Comparison of ENCODE assay signal across 8 cellular contexts in the genomic region with DNA sequence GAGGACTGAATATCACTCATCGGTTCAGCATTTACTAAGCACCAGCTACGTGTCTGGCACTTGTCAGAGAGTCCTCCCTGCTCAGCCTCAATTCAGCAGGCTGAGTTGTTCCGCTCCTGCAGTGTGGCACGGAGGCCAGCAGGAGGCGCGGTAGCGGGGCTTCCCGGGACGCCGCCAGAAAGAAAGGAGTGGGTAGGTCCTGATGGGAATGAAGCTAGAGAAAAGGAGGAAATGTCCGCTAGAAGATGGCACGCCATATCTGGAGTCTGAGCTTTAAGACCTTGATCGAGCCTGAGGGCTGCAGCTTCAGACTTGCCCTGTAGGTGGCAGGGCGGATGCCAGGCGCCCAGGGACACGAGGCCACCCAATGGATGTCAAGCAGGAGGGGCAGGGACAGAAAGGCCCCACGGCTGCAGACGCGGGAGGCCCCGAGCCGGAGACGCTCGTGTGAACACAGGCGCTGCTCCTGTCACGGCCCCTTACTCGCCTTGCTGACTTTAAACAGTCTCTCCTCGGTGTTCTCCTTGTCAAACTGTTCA. TPM values are rescaled to one million over a fixed set of nuclear protein-coding genes. Genes with fewer than 3 reads are reported as not detected.
DNase-seq lines count a peak whose midpoint lies in the region; ATAC-seq and TF ChIP-seq lines count a peak whose summit lies in the region.

No MANE protein-coding gene starts in this region.

- ATAC-seq in GM23338 (peak; percentile 94), GM21576 (IDR thresholded peaks at IDR 0.05; ENCODE audit: unreplicated experiment) (no peak)
- ATAC-seq in stimulated activated naive B cell treated with anti-CD40 and anti-IgM and Interleukin-4, amounts not matched to agents 10 μg/mL and 1 μg/mL and 100 μg/mL, for 72 hours (replicated peaks): peak; percentile 74 to 95

- POLR2A ChIA-PET in Caco-2 (lab: Charles Lee): interaction anchor here (0.9 to 1.6 kb wide), 3 partner anchors 37 to 61 kb away, joined by 3 read pairs; no protein-coding TSS in a partner anchor
- POLR2A ChIA-PET in activated CD4-positive, alpha-beta memory T cell treated with anti-CD3 and anti-CD28 coated beads for 36 hours (lab: Charles Lee): interaction anchor here (1.1 kb wide), 1 partner anchor 37 kb away, joined by 3 read pairs; no protein-coding TSS in a partner anchor

- peak; percentile 46 to 84 for TF ChIP-seq CTCF in Caco-2 (IDR thresholded peaks at IDR 0.05; ENCODE audit: insufficient read depth in 1 of 2, low read depth in 1 of 2, low read length in 1 of 2, severe bottlenecking in 1 of 2, unreplicated experiment in 1 of 2)
- TF ChIP-seq CTCF in GM23338 (conservative IDR thresholded peaks at IDR 0.05; ENCODE audit: low read depth in 2 of 2): peak; percentile 81 to 99
- peak; percentile 98 for TF ChIP-seq CTCF in endothelial cell (IDR thresholded peaks at IDR 0.05; ENCODE audit: unreplicated experiment)

- H3K9me2 ChIP-seq in GM23338 (ENCODE audit: insufficient read depth): no peaks in the 10 kb centered on the region

- peaks cover 4% of the 10 kb centered on the region; the same call in 1 of the 2 replicates for H3K4me1 ChIP-seq in Caco-2
- peaks cover 15% of the 10 kb centered on the region for H3K4me1 ChIP-seq in GM23338 (ENCODE audit: insufficient read depth)

- H3K9me3 Mint-ChIP-seq in Caco-2 (ENCODE audit: unreplicated experiment) (no peaks in the 10 kb centered on the region), GM23338 (no peaks in the 10 kb centered on the region), endothelial cell (ENCODE audit: unreplicated experiment) (no peaks in the 10 kb centered on the region)
- no peaks in the 10 kb centered on the region for H3K9me3 Mint-ChIP-seq in activated CD4-positive, alpha-beta memory T cell treated with anti-CD3 and anti-CD28 coated beads for 36 hours
- H3K9me3 Mint-ChIP-seq in stimulated activated naive B cell treated with anti-CD40 and anti-IgM and Interleukin-4, amounts not matched to agents 10 μg/mL and 1 μg/mL and 100 μg/mL, for 72 hours: no peaks in the 10 kb centered on the region

- H3K27me3 ChIP-seq in Caco-2 (replicated peaks; ENCODE audit: control insufficient read depth, insufficient read depth, low read length): no peaks in the 10 kb centered on the region
- H3K27me3 ChIP-seq in GM23338 (ENCODE audit: insufficient read depth): no peaks in the 10 kb centered on the region

- H3K9me3 ChIP-seq in Caco-2: no peaks in the 10 kb centered on the region

- H4K20me1 ChIP-seq in GM23338 (replicated peaks; ENCODE audit: insufficient read depth): no peaks in the 10 kb centered on the region

- H3K36me3 ChIP-seq in Caco-2 (ENCODE audit: control insufficient read depth, insufficient read depth, low read length) (no peaks in the 10 kb centered on the region; the same call in 1 of the 2 replicates), GM23338 (ENCODE audit: insufficient read depth) (no peaks in the 10 kb centered on the region)

- CTCF ChIA-PET in Caco-2 (lab: Charles Lee): interaction anchor here (0.6 to 1.3 kb wide), 11 partner anchors 10 to 584 kb away, joined by 3 to 32 read pairs (median 3); no protein-coding TSS in a partner anchor
- CTCF ChIA-PET in activated CD4-positive, alpha-beta memory T cell treated with anti-CD3 and anti-CD28 coated beads for 36 hours (lab: Charles Lee): interaction anchor here (0.7 to 3.6 kb wide), 29 partner anchors 9 to 215 kb away, joined by 3 to 20 read pairs (median 5); partner anchors contain the start of genes SERPINB1 and SERPINB6

- peak; percentile 60 to 67 for DNase-seq in Caco-2
- peak; percentile 95 for DNase-seq in GM23338 (ENCODE audit: low spot score)
- DNase-seq in NCI-H460 (ENCODE audit: extremely low read depth, low read depth): peak; percentile 70
- peak; percentile 65 for DNase-seq in activated CD4-positive, alpha-beta memory T cell treated with anti-CD3 and anti-CD28 coated beads for 36 hours
- peak; percentile 90 for DNase-seq in endothelial cell (ENCODE audit: low spot score)
- DNase-seq in mucosa of gallbladder (ENCODE audit: low spot score): peak; percentile 83
- no peak for DNase-seq in stimulated activated naive B cell treated with anti-CD40 and anti-IgM and Interleukin-4, amounts not matched to agents 10 μg/mL and 1 μg/mL and 100 μg/mL, for 72 hours

- H3K4me3 ChIP-seq in Caco-2 (ENCODE audit: low read depth, low read length) (no peak overlapping the region), GM23338 (peak overlapping the region; percentile 13; the same call in 1 of the 2 replicates)

- no TSS peak for BruUV-seq in Caco-2 (replicated peaks; lab: Mats Ljungman, UMichigan)

- H3K4me1 Mint-ChIP-seq in Caco-2 (ENCODE audit: low read depth, unreplicated experiment) (peaks cover 8% of the 10 kb centered on the region), GM23338 (peaks cover 22% of the 10 kb centered on the region), endothelial cell (ENCODE audit: unreplicated experiment) (peaks cover 17% of the 10 kb centered on the region)
- no peaks in the 10 kb centered on the region for H3K4me1 Mint-ChIP-seq in activated CD4-positive, alpha-beta memory T cell treated with anti-CD3 and anti-CD28 coated beads for 36 hours (ENCODE audit: low read depth)
- peaks cover 14 to 17% of the 10 kb centered on the region in 2 donors for H3K4me1 Mint-ChIP-seq in stimulated activated naive B cell treated with anti-CD40 and anti-IgM and Interleukin-4, amounts not matched to agents 10 μg/mL and 1 μg/mL and 100 μg/mL, for 72 hours

- H3K79me2 ChIP-seq in GM23338 (replicated peaks; ENCODE audit: insufficient read depth): no peaks in the 10 kb centered on the region

- H3K4me3 Mint-ChIP-seq in Caco-2 (ENCODE audit: unreplicated experiment) (no peak overlapping the region), GM23338 (peak overlapping the region; percentile 21; the same call in 1 of the 3 replicates), endothelial cell (ENCODE audit: unreplicated experiment) (no peak overlapping the region)
- H3K4me3 Mint-ChIP-seq in activated CD4-positive, alpha-beta memory T cell treated with anti-CD3 and anti-CD28 coated beads for 36 hours: no peak overlapping the region
- peak overlapping the region in 1 of 2 donors; percentile 80 for H3K4me3 Mint-ChIP-seq in stimulated activated naive B cell treated with anti-CD40 and anti-IgM and Interleukin-4, amounts not matched to agents 10 μg/mL and 1 μg/mL and 100 μg/mL, for 72 hours

- peak overlapping the region; percentile 76; the same call in 1 of the 2 replicates for H2AFZ ChIP-seq in GM23338

- no peak overlapping the region for H3K27ac Mint-ChIP-seq in Caco-2 (ENCODE audit: unreplicated experiment)
- no peak overlapping the region for H3K27ac Mint-ChIP-seq in GM23338
- no peak overlapping the region for H3K27ac Mint-ChIP-seq in activated CD4-positive, alpha-beta memory T cell treated with anti-CD3 and anti-CD28 coated beads for 36 hours
- H3K27ac Mint-ChIP-seq in endothelial cell (ENCODE audit: unreplicated experiment): no peak overlapping the region
- H3K27ac Mint-ChIP-seq in stimulated activated naive B cell treated with anti-CD40 and anti-IgM and Interleukin-4, amounts not matched to agents 10 μg/mL and 1 μg/mL and 100 μg/mL, for 72 hours: no peak overlapping the region

- H3K36me3 Mint-ChIP-seq in Caco-2 (ENCODE audit: insufficient read depth, unreplicated experiment) (peaks cover 5% of the 10 kb centered on the region), GM23338 (ENCODE audit: low read depth) (peaks cover 12% of the 10 kb centered on the region), endothelial cell (ENCODE audit: low read depth, unreplicated experiment) (peaks cover 54% of the 10 kb centered on the region)
- peaks cover 17% of the 10 kb centered on the region for H3K36me3 Mint-ChIP-seq in activated CD4-positive, alpha-beta memory T cell treated with anti-CD3 and anti-CD28 coated beads for 36 hours
- H3K36me3 Mint-ChIP-seq in stimulated activated naive B cell treated with anti-CD40 and anti-IgM and Interleukin-4, amounts not matched to agents 10 μg/mL and 1 μg/mL and 100 μg/mL, for 72 hours: peaks cover 23 to 37% of the 10 kb centered on the region in 2 donors

- H3F3A ChIP-seq in GM23338 (replicated peaks; ENCODE audit: low read depth): peaks cover 11% of the 10 kb centered on the region

- H3K27me3 Mint-ChIP-seq in Caco-2 (ENCODE audit: insufficient read depth, unreplicated experiment): no peaks in the 10 kb centered on the region
- H3K27me3 Mint-ChIP-seq in GM23338 (ENCODE audit: insufficient read depth, low read depth, poor library complexity): peaks cover 8% of the 10 kb centered on the region
- no peaks in the 10 kb centered on the region for H3K27me3 Mint-ChIP-seq in activated CD4-positive, alpha-beta memory T cell treated with anti-CD3 and anti-CD28 coated beads for 36 hours
- peaks cover 2% of the 10 kb centered on the region for H3K27me3 Mint-ChIP-seq in endothelial cell (ENCODE audit: unreplicated experiment)
- no peaks in the 10 kb centered on the region for H3K27me3 Mint-ChIP-seq in stimulated activated naive B cell treated with anti-CD40 and anti-IgM and Interleukin-4, amounts not matched to agents 10 μg/mL and 1 μg/mL and 100 μg/mL, for 72 hours

- H3K4me2 ChIP-seq in GM23338: peak overlapping the region; percentile 31

- intact Hi-C loops in Caco-2 (cut with micrococcal nuclease; ENCODE audit: unreplicated experiment): loop anchor here (1.0 kb wide), 1 partner anchor 37 kb away; no protein-coding TSS in a partner anchor
- intact Hi-C loops in activated CD4-positive, alpha-beta memory T cell treated with anti-CD3 and anti-CD28 coated beads for 36 hours (cut with micrococcal nuclease): loop anchor here (1.0 kb wide), 1 partner anchor 37 kb away; no protein-coding TSS in a partner anchor

- H3K27ac ChIP-seq in GM23338 (ENCODE audit: low read depth): peak overlapping the region; percentile 75; the same call in 1 of the 2 replicates

RNA-seq across cellular contexts. Expression of gene SERPINB6, which starts 18.7 kb away (rescaled TPM):
- total RNA-seq in Caco-2 (2022): 57.0 and 60.0 TPM in 2 replicates
- 37.6 and 38.5 TPM in 2 replicates for total RNA-seq in GM23338 (2014; rRNA removed; shearing (Covaris generic))
- 25.9 and 26.0 TPM in 2 replicates for polyA plus RNA-seq in GM23338 (2016; fragmentation: Nextera tagmentation; extraction: Ambion mirVana)
- total RNA-seq in NCI-H460 (2014; rRNA removed; shearing (Covaris generic)): 90.0 and 93.5 TPM in 2 replicates
- 78.5 and 82.1 TPM in 2 replicates for polyA plus RNA-seq in NCI-H460 (2014; cell fraction: nucleus; rRNA removed)
- total RNA-seq in activated CD4-positive, alpha-beta memory T cell treated with anti-CD3 and anti-CD28 coated beads for 36 hours: 10 to 100 TPM; 59.0 to 64.7 TPM
- 186 TPM for total RNA-seq in endothelial cell (ENCODE audit: unreplicated experiment)
- 141 TPM for total RNA-seq in mucosa of gallbladder

RNA-seq across cellular contexts. Expression of gene NQO2, which starts 47.1 kb away (rescaled TPM):
- total RNA-seq in Caco-2 (2022): 35.8 and 37.2 TPM in 2 replicates
- 117 and 125 TPM in 2 replicates for total RNA-seq in GM23338 (2014; rRNA removed; shearing (Covaris generic))
- polyA plus RNA-seq in GM23338 (2016; fragmentation: Nextera tagmentation; extraction: Ambion mirVana): 159 and 173 TPM in 2 replicates
- total RNA-seq in NCI-H460 (2014; rRNA removed; shearing (Covaris generic)): 171 and 185 TPM in 2 replicates
- 168 and 177 TPM in 2 replicates for polyA plus RNA-seq in NCI-H460 (2014; cell fraction: nucleus; rRNA removed)
- 10 to 100 TPM; 36.1 to 38.9 TPM for total RNA-seq in activated CD4-positive, alpha-beta memory T cell treated with anti-CD3 and anti-CD28 coated beads for 36 hours
- total RNA-seq in endothelial cell (ENCODE audit: unreplicated experiment): 58.8 TPM
- total RNA-seq in mucosa of gallbladder: 35.0 TPM

RNA-seq across cellular contexts. Expression of gene SERPINB9, which starts 49.5 kb away (rescaled TPM):
- total RNA-seq in Caco-2 (2022) (3.1 and 3.5 TPM in 2 replicates), endothelial cell (ENCODE audit: unreplicated experiment) (23.0 TPM), mucosa of gallbladder (11.8 TPM)
- total RNA-seq in GM23338 (2014; rRNA removed; shearing (Covaris generic)): 65.0 and 71.3 TPM in 2 replicates
- 46.6 and 47.4 TPM in 2 replicates for polyA plus RNA-seq in GM23338 (2016; fragmentation: Nextera tagmentation; extraction: Ambion mirVana)
- total RNA-seq in NCI-H460 (2014; rRNA removed; shearing (Covaris generic)): 72.5 and 73.4 TPM in 2 replicates
- 32.2 and 35.7 TPM in 2 replicates for polyA plus RNA-seq in NCI-H460 (2014; cell fraction: nucleus; rRNA removed)
- 10 to 100 TPM; 69.9 to 72.6 TPM for total RNA-seq in activated CD4-positive, alpha-beta memory T cell treated with anti-CD3 and anti-CD28 coated beads for 36 hours
